In the genomic region with DNA sequence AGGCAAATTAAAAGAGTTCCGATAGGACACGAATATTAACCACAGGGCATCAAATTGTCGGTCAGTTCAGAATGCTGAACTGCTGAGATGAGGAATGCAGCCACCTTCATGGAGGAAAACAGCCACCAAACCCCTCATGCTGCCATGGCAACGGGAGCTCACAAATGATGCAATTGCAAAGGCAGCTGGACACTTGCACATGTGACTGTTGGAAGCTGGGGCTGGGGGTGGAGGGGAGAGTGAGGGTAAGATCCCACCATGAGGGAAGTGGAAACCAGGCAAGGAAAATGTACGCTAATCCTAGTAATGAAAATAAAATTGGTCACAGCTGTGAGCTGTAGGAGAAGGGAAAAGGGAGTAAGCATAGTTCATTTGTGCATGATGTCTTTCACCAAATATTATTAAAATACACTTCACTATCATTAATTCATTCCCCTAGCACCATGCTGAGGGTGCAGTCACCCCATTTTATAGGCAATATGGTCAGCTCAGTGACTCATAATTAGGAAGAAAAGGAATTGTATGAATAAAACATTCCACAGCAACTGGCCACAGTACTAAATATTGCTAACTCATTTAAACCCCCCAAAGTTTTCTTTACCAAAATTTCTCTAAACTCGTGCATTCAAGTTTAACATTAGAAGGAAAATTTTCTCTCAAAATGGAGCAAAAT, we compare ENCODE assay signal across 1 cellular context.
TF ChIP-seq lines count a peak whose summit lies in the region.

No MANE protein-coding gene starts in this region.

TF ChIP-seq in K562, 482 proteins besides CTCF, POLR2A, EP300 and RAD21 (continued from another document):
- TF ChIP-seq NFE2L1 (tag; IDR thresholded peaks at IDR 0.05; ENCODE audit: borderline replicate concordance, low read depth) (no peak), DACH1 (IDR thresholded peaks at IDR 0.05; ENCODE audit: partially characterized antibody) (no peak), DMBX1 (CRISPR knock-in tag; IDR thresholded peaks at IDR 0.05; ENCODE audit: borderline replicate concordance) (no peak), MTF1 (CRISPR knock-in tag; IDR thresholded peaks at IDR 0.05; ENCODE audit: borderline replicate concordance) (no peak), HNRNPLL (IDR thresholded peaks at IDR 0.05; ENCODE audit: low read depth, low read length, poor library complexity, severe bottlenecking) (no peak), GABPB2 (CRISPR knock-in tag; conservative IDR thresholded peaks at IDR 0.05) (no peak), HOXB6 (CRISPR knock-in tag; IDR thresholded peaks at IDR 0.05; ENCODE audit: borderline replicate concordance) (no peak), FOXJ2 (tag; IDR thresholded peaks at IDR 0.05) (peak; percentile 76), PCBP2 (IDR thresholded peaks at IDR 0.05; ENCODE audit: low read depth, low read length, poor library complexity, severe bottlenecking) (no peak), FOSL1 (tag; conservative IDR thresholded peaks at IDR 0.05) (no peak), RFX1 (IDR thresholded peaks at IDR 0.05) (peak; percentile 81), CEBPG (CRISPR knock-in tag; IDR thresholded peaks at IDR 0.05) (peak; percentile 70), CEBPG (tag; conservative IDR thresholded peaks at IDR 0.05 in 1 of 2, IDR thresholded peaks at IDR 0.05 in 1 of 2) (peak; percentile 46 to 73; a peak in 3 of 4 replicates), ETV5 (CRISPR knock-in tag; IDR thresholded peaks at IDR 0.05; ENCODE audit: low read depth) (no peak)
- TF ChIP-seq, protein P1, sequence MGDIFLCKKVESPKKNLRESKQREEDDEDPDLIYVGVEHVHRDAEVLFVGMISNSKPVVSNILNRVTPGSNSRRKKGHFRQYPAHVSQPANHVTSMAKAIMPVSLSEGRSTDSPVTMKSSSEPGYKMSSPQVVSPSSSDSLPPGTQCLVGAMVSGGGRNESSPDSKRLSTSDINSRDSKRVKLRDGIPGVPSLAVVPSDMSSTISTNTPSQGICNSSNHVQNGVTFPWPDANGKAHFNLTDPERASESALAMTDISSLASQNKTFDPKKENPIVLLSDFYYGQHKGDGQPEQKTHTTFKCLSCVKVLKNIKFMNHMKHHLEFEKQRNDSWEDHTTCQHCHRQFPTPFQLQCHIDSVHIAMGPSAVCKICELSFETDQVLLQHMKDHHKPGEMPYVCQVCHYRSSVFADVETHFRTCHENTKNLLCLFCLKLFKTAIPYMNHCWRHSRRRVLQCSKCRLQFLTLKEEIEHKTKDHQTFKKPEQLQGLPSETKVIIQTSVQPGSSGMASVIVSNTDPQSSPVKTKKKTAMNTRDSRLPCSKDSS (IDR thresholded peaks at IDR 0.05; ENCODE audit: low read depth, partially characterized antibody) = no peak
- TF ChIP-seq, protein P2, sequence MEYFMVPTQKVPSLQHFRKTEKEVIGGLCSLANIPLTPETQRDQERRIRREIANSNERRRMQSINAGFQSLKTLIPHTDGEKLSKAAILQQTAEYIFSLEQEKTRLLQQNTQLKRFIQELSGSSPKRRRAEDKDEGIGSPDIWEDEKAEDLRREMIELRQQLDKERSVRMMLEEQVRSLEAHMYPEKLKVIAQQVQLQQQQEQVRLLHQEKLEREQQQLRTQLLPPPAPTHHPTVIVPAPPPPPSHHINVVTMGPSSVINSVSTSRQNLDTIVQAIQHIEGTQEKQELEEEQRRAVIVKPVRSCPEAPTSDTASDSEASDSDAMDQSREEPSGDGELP (CRISPR knock-in tag; IDR thresholded peaks at IDR 0.05; ENCODE audit: borderline replicate concordance) = peak; percentile 19; the same call in 1 of the 2 replicates
- TF ChIP-seq, protein P3, sequence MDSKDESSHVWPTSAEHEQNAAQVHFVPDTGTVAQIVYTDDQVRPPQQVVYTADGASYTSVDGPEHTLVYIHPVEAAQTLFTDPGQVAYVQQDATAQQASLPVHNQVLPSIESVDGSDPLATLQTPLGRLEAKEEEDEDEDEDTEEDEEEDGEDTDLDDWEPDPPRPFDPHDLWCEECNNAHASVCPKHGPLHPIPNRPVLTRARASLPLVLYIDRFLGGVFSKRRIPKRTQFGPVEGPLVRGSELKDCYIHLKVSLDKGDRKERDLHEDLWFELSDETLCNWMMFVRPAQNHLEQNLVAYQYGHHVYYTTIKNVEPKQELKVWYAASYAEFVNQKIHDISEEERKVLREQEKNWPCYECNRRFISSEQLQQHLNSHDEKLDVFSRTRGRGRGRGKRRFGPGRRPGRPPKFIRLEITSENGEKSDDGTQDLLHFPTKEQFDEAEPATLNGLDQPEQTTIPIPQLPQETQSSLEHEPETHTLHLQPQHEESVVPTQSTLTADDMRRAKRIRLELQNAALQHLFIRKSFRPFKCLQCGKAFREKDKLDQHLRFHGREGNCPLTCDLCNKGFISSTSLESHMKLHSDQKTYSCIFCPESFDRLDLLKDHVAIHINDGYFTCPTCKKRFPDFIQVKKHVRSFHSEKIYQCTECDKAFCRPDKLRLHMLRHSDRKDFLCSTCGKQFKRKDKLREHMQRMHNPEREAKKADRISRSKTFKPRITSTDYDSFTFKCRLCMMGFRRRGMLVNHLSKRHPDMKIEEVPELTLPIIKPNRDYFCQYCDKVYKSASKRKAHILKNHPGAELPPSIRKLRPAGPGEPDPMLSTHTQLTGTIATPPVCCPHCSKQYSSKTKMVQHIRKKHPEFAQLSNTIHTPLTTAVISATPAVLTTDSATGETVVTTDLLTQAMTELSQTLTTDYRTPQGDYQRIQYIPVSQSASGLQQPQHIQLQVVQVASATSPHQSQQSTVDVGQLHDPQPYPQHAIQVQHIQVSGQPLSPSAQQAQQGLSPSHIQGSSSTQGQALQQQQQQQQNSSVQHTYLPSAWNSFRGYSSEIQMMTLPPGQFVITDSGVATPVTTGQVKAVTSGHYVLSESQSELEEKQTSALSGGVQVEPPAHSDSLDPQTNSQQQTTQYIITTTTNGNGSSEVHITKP (IDR thresholded peaks at IDR 0.05; ENCODE audit: partially characterized antibody) = no peak
- TF ChIP-seq, protein P4, sequence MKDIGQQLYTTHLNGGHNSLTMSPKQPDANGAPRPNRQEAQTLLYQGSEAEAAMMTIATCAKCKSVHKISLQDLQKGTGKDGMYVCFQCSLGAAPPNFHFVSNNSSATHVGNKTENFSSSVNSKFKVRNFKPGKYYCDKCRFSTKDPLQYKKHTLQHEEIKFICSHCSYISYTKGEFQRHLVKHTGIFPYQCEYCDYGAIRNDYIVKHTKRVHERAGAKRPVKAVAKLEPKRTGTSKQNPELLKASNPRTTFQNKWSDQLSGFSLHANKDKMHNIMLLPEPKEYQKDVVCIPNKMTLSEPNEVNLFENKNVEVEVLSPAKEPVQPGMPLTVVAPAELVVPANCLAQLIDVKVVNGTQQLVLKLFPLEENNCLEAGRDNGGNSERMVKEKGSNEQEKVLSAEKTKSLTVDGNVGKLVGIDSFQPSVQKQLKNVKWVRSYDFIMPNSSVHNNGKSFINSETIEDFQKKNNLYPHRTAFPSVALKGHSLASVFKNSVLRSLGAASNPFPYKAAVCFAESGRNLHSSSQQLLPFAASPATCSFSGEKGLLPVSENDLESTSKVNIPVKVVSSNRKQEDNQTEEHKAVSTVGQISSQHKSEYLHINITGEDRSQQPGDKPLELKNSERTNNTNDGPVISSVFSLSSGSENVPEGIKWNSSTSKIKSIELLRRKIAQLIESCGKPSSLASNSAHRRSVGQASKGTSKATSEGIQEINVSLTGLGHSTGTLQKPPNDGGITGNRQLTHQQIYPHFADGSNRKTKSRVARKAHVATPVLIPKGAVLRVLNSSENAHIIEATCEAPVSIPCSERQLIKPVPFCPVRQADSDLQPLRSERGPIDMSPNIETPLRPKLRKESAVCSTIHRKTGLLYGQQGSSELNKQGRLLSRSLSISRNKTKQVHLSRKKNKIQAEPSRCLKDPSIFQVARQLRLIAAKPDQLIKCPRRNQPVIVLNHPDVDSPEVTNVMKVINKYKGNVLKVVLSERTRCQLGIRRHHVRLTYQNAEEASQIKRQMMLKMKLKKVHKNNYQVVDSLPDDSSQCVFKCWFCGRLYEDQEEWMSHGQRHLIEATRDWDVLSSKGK (CRISPR knock-in tag; IDR thresholded peaks at IDR 0.05) = no peak
- TF ChIP-seq, protein P5, sequence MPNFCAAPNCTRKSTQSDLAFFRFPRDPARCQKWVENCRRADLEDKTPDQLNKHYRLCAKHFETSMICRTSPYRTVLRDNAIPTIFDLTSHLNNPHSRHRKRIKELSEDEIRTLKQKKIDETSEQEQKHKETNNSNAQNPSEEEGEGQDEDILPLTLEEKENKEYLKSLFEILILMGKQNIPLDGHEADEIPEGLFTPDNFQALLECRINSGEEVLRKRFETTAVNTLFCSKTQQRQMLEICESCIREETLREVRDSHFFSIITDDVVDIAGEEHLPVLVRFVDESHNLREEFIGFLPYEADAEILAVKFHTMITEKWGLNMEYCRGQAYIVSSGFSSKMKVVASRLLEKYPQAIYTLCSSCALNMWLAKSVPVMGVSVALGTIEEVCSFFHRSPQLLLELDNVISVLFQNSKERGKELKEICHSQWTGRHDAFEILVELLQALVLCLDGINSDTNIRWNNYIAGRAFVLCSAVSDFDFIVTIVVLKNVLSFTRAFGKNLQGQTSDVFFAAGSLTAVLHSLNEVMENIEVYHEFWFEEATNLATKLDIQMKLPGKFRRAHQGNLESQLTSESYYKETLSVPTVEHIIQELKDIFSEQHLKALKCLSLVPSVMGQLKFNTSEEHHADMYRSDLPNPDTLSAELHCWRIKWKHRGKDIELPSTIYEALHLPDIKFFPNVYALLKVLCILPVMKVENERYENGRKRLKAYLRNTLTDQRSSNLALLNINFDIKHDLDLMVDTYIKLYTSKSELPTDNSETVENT (CRISPR knock-in tag; IDR thresholded peaks at IDR 0.05) = no peak
- TF ChIP-seq, protein P6, sequence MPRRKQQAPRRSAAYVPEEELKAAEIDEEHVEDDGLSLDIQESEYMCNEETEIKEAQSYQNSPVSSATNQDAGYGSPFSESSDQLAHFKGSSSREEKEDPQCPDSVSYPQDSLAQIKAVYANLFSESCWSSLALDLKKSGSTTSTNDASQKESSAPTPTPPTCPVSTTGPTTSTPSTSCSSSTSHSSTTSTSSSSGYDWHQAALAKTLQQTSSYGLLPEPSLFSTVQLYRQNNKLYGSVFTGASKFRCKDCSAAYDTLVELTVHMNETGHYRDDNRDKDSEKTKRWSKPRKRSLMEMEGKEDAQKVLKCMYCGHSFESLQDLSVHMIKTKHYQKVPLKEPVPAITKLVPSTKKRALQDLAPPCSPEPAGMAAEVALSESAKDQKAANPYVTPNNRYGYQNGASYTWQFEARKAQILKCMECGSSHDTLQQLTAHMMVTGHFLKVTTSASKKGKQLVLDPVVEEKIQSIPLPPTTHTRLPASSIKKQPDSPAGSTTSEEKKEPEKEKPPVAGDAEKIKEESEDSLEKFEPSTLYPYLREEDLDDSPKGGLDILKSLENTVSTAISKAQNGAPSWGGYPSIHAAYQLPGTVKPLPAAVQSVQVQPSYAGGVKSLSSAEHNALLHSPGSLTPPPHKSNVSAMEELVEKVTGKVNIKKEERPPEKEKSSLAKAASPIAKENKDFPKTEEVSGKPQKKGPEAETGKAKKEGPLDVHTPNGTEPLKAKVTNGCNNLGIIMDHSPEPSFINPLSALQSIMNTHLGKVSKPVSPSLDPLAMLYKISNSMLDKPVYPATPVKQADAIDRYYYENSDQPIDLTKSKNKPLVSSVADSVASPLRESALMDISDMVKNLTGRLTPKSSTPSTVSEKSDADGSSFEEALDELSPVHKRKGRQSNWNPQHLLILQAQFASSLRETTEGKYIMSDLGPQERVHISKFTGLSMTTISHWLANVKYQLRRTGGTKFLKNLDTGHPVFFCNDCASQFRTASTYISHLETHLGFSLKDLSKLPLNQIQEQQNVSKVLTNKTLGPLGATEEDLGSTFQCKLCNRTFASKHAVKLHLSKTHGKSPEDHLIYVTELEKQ (CRISPR knock-in tag; IDR thresholded peaks at IDR 0.05) = no peak
